8 cellular contexts compared by ENCODE assay signal in genomic region chrX:112147206-112147605, GRCh38.
DNase-seq lines count a peak whose midpoint lies in the region; ATAC-seq and TF ChIP-seq lines count a peak whose summit lies in the region.

No MANE protein-coding gene starts in this region.

- peak; percentile 46 to 56 for TF ChIP-seq CTCF in right atrium auricular region (IDR thresholded peaks at IDR 0.05)
- TF ChIP-seq CTCF in OCI-LY3 (IDR thresholded peaks at IDR 0.05; ENCODE audit: low read depth, low read length): peak; percentile 66
- peak; percentile 41 for TF ChIP-seq CTCF in fibroblast of villous mesenchyme (IDR thresholded peaks at IDR 0.05; ENCODE audit: insufficient read depth, low read depth, low read length)

- H3K27me3 ChIP-seq in right atrium auricular region (no peaks in the 10 kb centered on the region), right cardiac atrium (ENCODE audit: control insufficient read depth, insufficient read depth) (no peaks in the 10 kb centered on the region), OCI-LY3 (ENCODE audit: low read depth, low read length) (no peaks in the 10 kb centered on the region)

- H3K36me3 ChIP-seq in right atrium auricular region (no peaks in the 10 kb centered on the region), OCI-LY3 (replicated peaks; ENCODE audit: low read depth, low read length) (no peaks in the 10 kb centered on the region)

- no peak overlapping the region for H3K9ac ChIP-seq in OCI-LY3 (ENCODE audit: low read length)

- intact Hi-C loops in right cardiac atrium (cut with DNase I): no loop called here

- no peak overlapping the region for H2AFZ ChIP-seq in OCI-LY3 (ENCODE audit: low read depth, low read length)

- 25% methylated on average over 2 of the region's 2 CpGs for WGBS in right cardiac atrium

- no peaks in the 10 kb centered on the region for H4K20me1 ChIP-seq in OCI-LY3 (ENCODE audit: insufficient read depth, low read length)

- H3K4me3 ChIP-seq in right atrium auricular region (no peak overlapping the region), right cardiac atrium (ENCODE audit: low read length) (no peak overlapping the region), OCI-LY3 (ENCODE audit: low read length) (no peak overlapping the region), fibroblast of villous mesenchyme (ENCODE audit: low read depth, low read length) (no peak overlapping the region)

- H3K27ac ChIP-seq in right atrium auricular region (no peak overlapping the region), right cardiac atrium (ENCODE audit: low read length) (no peak overlapping the region), OCI-LY3 (ENCODE audit: low read length) (no peak overlapping the region)

- H3K4me1 ChIP-seq in right atrium auricular region (no peaks in the 10 kb centered on the region), right cardiac atrium (ENCODE audit: control insufficient read depth, insufficient read depth, low read length) (no peaks in the 10 kb centered on the region), OCI-LY3 (ENCODE audit: low read length) (peaks cover 23% of the 10 kb centered on the region)

- no peak overlapping the region for H3K4me2 ChIP-seq in OCI-LY3 (ENCODE audit: low read length)

- no peaks in the 10 kb centered on the region for H3K9me3 ChIP-seq in right atrium auricular region
- no peaks in the 10 kb centered on the region for H3K9me3 ChIP-seq in right cardiac atrium (ENCODE audit: control insufficient read depth, low read length)
- no peaks in the 10 kb centered on the region for H3K9me3 ChIP-seq in OCI-LY3 (ENCODE audit: insufficient read depth, low read length)

- ATAC-seq in right cardiac atrium (no peak), HG03039 (IDR thresholded peaks at IDR 0.05; ENCODE audit: unreplicated experiment) (no peak), HG03280 (IDR thresholded peaks at IDR 0.05; ENCODE audit: unreplicated experiment) (no peak)

- no peaks in the 10 kb centered on the region for H3K79me2 ChIP-seq in OCI-LY3 (ENCODE audit: low read length)

- DNase-seq in right atrium auricular region (ENCODE audit: low spot score): no peak
- DNase-seq in right cardiac atrium: no peak
- DNase-seq in fibroblast of villous mesenchyme (ENCODE audit: low read depth): peak; percentile 0
- no peak for DNase-seq in stimulated activated CD4-positive, alpha-beta T cell treated with anti-CD3 and anti-CD28 coated beads, Interleukin-4, amount 100 ng/mL, for 24 hours
- no peak for DNase-seq in dedifferentiated amniotic fluid mesenchymal stem cell (ENCODE audit: extremely low spot score)
